14 cellular contexts compared by ENCODE assay signal in the genomic region with DNA sequence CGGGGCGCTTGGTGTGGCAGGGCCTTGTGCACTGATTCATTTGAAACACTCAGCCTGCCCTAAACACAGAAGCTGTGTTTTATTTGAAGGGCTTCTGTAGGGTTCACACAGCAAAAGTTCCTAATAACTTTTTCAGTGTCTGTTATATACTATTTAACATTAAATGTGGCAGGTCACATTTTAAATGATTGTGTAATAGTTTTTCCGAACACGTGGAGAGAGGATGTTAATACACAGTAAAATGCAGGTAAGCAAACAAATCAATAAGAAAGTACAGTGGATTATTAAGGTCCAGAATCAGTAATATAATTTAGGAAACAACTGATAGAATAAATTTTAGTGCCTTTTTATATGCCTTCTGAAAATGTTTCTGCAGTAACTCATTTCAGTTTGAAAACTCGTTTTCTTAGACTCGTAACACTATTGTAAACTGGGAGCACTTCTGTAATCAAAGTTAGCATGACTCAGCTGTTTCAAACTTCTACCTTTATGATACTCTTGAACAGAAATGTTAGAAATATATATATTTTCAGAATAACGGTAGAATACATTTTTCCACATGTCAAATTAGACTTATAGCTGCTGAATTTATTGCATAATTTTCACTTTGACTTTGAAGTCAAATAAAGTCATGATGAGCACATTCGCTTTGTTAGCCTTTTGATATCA.
DNase-seq lines count a peak whose midpoint lies in the region; ATAC-seq and TF ChIP-seq lines count a peak whose summit lies in the region.
"Had no signal": no experiment of that assay in that cellular context is flagged by ENCODE, and none has a peak within 500 bp of the region (broad histone marks: within the 10 kb centered on the region; RNA-seq: fewer than 3 reads in every experiment).

No MANE protein-coding gene starts in this region.

- 96% methylated on average over 6 to 8 of the region's 8 CpGs for WGBS in endodermal cell (ENCODE audit: insufficient coverage in 1 of 2, insufficient read length in 1 of 2), 2 experiments

- H3K27ac ChIP-seq in CD4-positive, alpha-beta memory T cell (ENCODE audit: low read depth, low read length), result no peak overlapping the region
- H3K27ac ChIP-seq in endodermal cell (ENCODE audit: low read depth, low read length), result no peak overlapping the region
- no peak overlapping the region for H3K27ac ChIP-seq in neural progenitor cell
- H3K27ac ChIP-seq: PC-9 had no signal

- H3K36me3 Mint-ChIP-seq in CD4-positive, alpha-beta memory T cell, result no peaks in the 10 kb centered on the region
- peaks cover 18% of the 10 kb centered on the region for H3K36me3 Mint-ChIP-seq in endodermal cell (ENCODE audit: low read depth)
- peaks cover 6% of the 10 kb centered on the region for H3K36me3 Mint-ChIP-seq in neural progenitor cell

- TF ChIP-seq CTCF in endodermal cell (conservative IDR thresholded peaks at IDR 0.05) (no peak), neural progenitor cell (IDR thresholded peaks at IDR 0.05) (no peak)

- H3K4me3 Mint-ChIP-seq in CD4-positive, alpha-beta memory T cell, result peak overlapping the region in 7 of 8 donors; percentile 52 to 83 (median 64)
- H3K4me3 Mint-ChIP-seq in endodermal cell (no peak overlapping the region), neural progenitor cell (no peak overlapping the region)

- no peaks in the 10 kb centered on the region for H3K9me3 Mint-ChIP-seq in CD4-positive, alpha-beta memory T cell
- H3K9me3 Mint-ChIP-seq in endodermal cell, result no peaks in the 10 kb centered on the region
- H3K9me3 Mint-ChIP-seq in neural progenitor cell, result no peaks in the 10 kb centered on the region
- H3K9me3 Mint-ChIP-seq: CD8-positive, alpha-beta memory T cell had no signal

- H3F3A ChIP-seq in neural progenitor cell (ENCODE audit: low read depth), result peaks cover 23% of the 10 kb centered on the region

- no peaks in the 10 kb centered on the region for H3K27me3 Mint-ChIP-seq in CD4-positive, alpha-beta memory T cell
- no peaks in the 10 kb centered on the region for H3K27me3 Mint-ChIP-seq in endodermal cell (ENCODE audit: insufficient read depth)
- H3K27me3 Mint-ChIP-seq in neural progenitor cell (ENCODE audit: insufficient read depth, low read depth), result peaks cover 2% of the 10 kb centered on the region
- H3K27me3 Mint-ChIP-seq: CD8-positive, alpha-beta memory T cell had no signal

- H3K27me3 ChIP-seq in CD4-positive, alpha-beta memory T cell (ENCODE audit: insufficient read depth, low read length), result no peaks in the 10 kb centered on the region
- H3K27me3 ChIP-seq in endodermal cell (ENCODE audit: control insufficient read depth, insufficient read depth, low read length, poor library complexity, severe bottlenecking) (no peaks in the 10 kb centered on the region), neural progenitor cell (no peaks in the 10 kb centered on the region)
- H3K27me3 ChIP-seq: BE2C had no signal

- H3K4me1 ChIP-seq in CD4-positive, alpha-beta memory T cell (ENCODE audit: insufficient read depth, low read length), result peaks cover 35% of the 10 kb centered on the region
- H3K4me1 ChIP-seq in endodermal cell (ENCODE audit: control insufficient read depth, insufficient read depth, low read length) (no peaks in the 10 kb centered on the region), neural progenitor cell (peaks cover 44% of the 10 kb centered on the region)
- H3K4me1 ChIP-seq: BE2C had no signal

- ATAC-seq in HG02970 (IDR thresholded peaks at IDR 0.05; ENCODE audit: low FRiP score, unreplicated experiment), result no peak

- POLR2A ChIA-PET in CD4-positive, alpha-beta memory T cell (lab: Charles Lee; ENCODE audit: partially characterized antibody), result interaction anchor here (2.5 kb wide), 1 partner anchor 862 kb away, joined by 10 read pairs; no protein-coding TSS in a partner anchor

- H3K9me3 ChIP-seq in CD4-positive, alpha-beta memory T cell (ENCODE audit: control insufficient read depth in 1 of 2, low read length in 2 of 2), result no peaks in the 10 kb centered on the region
- H3K9me3 ChIP-seq in endodermal cell (ENCODE audit: control insufficient read depth, low read length), result no peaks in the 10 kb centered on the region
- H3K9me3 ChIP-seq in neural progenitor cell (ENCODE audit: low read depth), result no peaks in the 10 kb centered on the region
- H3K9me3 ChIP-seq: BE2C, HAP-1 had no signal

- H3K9ac ChIP-seq in endodermal cell (ENCODE audit: extremely low read depth, low read length, poor library complexity, severe bottlenecking) (no peak overlapping the region), neural progenitor cell (no peak overlapping the region)

- H4K20me1 ChIP-seq in neural progenitor cell (ENCODE audit: low read depth), result no peaks in the 10 kb centered on the region

- intact Hi-C loops in CD4-positive, alpha-beta memory T cell (cut with micrococcal nuclease), result loop anchor here (10.0 kb wide), 1 partner anchor 1254 kb away; no protein-coding TSS in a partner anchor

- no peak for DNase-seq in CD4-positive, alpha-beta memory T cell
- DNase-seq in NCI-H69 (lab: John Stamatoyannopoulos, UW) (peak; percentile 73), endodermal cell (no peak), neural progenitor cell (ENCODE audit: low spot score) (no peak), NCI-H146 treated with DMSO at 0.1 percent for 48 hours (lab: John Stamatoyannopoulos, UW; ENCODE audit: unreplicated experiment) (no peak)
- no peak for DNase-seq in activated naive CD4-positive, alpha-beta T cell treated with anti-CD3 and anti-CD28 coated beads, Interleukin-2, amount 50 U/mL, for 16 hours
- no peak for DNase-seq in stimulated activated naive CD4-positive, alpha-beta T cell (lab: John Stamatoyannopoulos, UW)
- DNase-seq: BE2C; CD8-positive, alpha-beta memory T cell; NCI-H1436; NCI-H345; PC-9 had no signal

- H3K79me2 ChIP-seq in neural progenitor cell (ENCODE audit: low read depth), result no peaks in the 10 kb centered on the region

- H3K4me3 ChIP-seq in CD4-positive, alpha-beta memory T cell (ENCODE audit: low read length in 2 of 2), result no peak overlapping the region
- H3K4me3 ChIP-seq in endodermal cell (ENCODE audit: low read length) (no peak overlapping the region), neural progenitor cell (no peak overlapping the region)
- H3K4me3 ChIP-seq: HAP-1, PC-9 had no signal

- H3K4me1 Mint-ChIP-seq in CD4-positive, alpha-beta memory T cell, result peaks cover 15 to 41% (median 25%) of the 10 kb centered on the region in 4 donors
- H3K4me1 Mint-ChIP-seq in endodermal cell, result peaks cover 34% of the 10 kb centered on the region
- peaks cover 57% of the 10 kb centered on the region for H3K4me1 Mint-ChIP-seq in neural progenitor cell

- CTCF ChIA-PET in CD4-positive, alpha-beta memory T cell (lab: Charles Lee; ENCODE audit: partially characterized antibody), result interaction anchor here (6.4 to 9.9 kb wide), 2 partner anchors 605 to 863 kb away, joined by 78 to 158 read pairs; no protein-coding TSS in a partner anchor

- no peak overlapping the region for H2AFZ ChIP-seq in neural progenitor cell (replicated peaks)
- H2AFZ ChIP-seq: PC-9 had no signal

- no peak overlapping the region for H3K4me2 ChIP-seq in neural progenitor cell
- H3K4me2 ChIP-seq: PC-9 had no signal

- peak overlapping the region in 2 of 7 donors; percentile 56 to 82 for H3K27ac Mint-ChIP-seq in CD4-positive, alpha-beta memory T cell
- peak overlapping the region; percentile 9 for H3K27ac Mint-ChIP-seq in endodermal cell
- peak overlapping the region; percentile 37 for H3K27ac Mint-ChIP-seq in neural progenitor cell

- no peaks in the 10 kb centered on the region for H3K36me3 ChIP-seq in CD4-positive, alpha-beta memory T cell (ENCODE audit: insufficient read depth, low read length)
- H3K36me3 ChIP-seq in endodermal cell (ENCODE audit: control insufficient read depth, insufficient read depth, low read length) (peaks cover 13% of the 10 kb centered on the region), neural progenitor cell (no peaks in the 10 kb centered on the region)
- H3K36me3 ChIP-seq: BE2C, HAP-1 had no signal

Comparison
In these comparisons a context has a peak if more than half of its experiments do, and no peak if none do; other contexts are left out.
1. H3K4me3 Mint-ChIP-seq: peak in CD4-positive, alpha-beta memory T cell (7 of 8); none in endodermal cell (single experiment) and neural progenitor cell (single experiment).